Comparison of ENCODE assay signal across 21 cellular contexts in genomic region chr5:73300520-73301207, GRCh38.
DNase-seq lines count a peak whose midpoint lies in the region; ATAC-seq and TF ChIP-seq lines count a peak whose summit lies in the region.
"Had no signal": no experiment of that assay in that cellular context is flagged by ENCODE, and none has a peak within 500 bp of the region (broad histone marks: within the 10 kb centered on the region; RNA-seq: fewer than 3 reads in every experiment).

No MANE protein-coding gene starts in this region.

- H4K20me1 ChIP-seq in hepatocyte (ENCODE audit: insufficient read depth, poor library complexity, severe bottlenecking), result no peaks in the 10 kb centered on the region

- H3K4me1 ChIP-seq in hepatocyte (ENCODE audit: insufficient read depth), result peaks cover 25% of the 10 kb centered on the region

- POLR2A ChIA-PET in activated CD8-positive, alpha-beta T cell treated with anti-CD3 and anti-CD28 coated beads, Interleukin-2, amount 10 ng/mL, durations not matched to agents 7 days and 5 days (lab: Charles Lee), result no interaction called here
- POLR2A ChIA-PET in activated CD8-positive, alpha-beta T cell treated with anti-CD3 and anti-CD28 coated beads for 36 hours (lab: Charles Lee), result interaction anchor here (0.6 kb wide), 1 partner anchor 75 kb away, joined by 3 read pairs; no protein-coding TSS in a partner anchor

- peaks cover 85% of the 10 kb centered on the region for H3K27me3 Mint-ChIP-seq in activated CD8-positive, alpha-beta T cell treated with anti-CD3 and anti-CD28 coated beads, Interleukin-2, amount 10 ng/mL, durations not matched to agents 7 days and 5 days (ENCODE audit: low read depth)
- H3K27me3 Mint-ChIP-seq in activated CD8-positive, alpha-beta T cell treated with anti-CD3 and anti-CD28 coated beads for 36 hours, result peaks cover 82% of the 10 kb centered on the region
- H3K27me3 Mint-ChIP-seq in T-helper 17 cell, result peaks cover 93% of the 10 kb centered on the region

- WGBS in hepatocyte (ENCODE audit: low lambda C conversion rate, missing lambda C conversion rate), result 9% methylated on average over 33 of the region's 34 CpGs

- no peak overlapping the region for H2AFZ ChIP-seq in hepatocyte

- ATAC-seq in activated CD8-positive, alpha-beta T cell treated with anti-CD3 and anti-CD28 coated beads, Interleukin-2, amount 10 ng/mL, durations not matched to agents 7 days and 5 days, result no peak
- ATAC-seq in activated CD8-positive, alpha-beta T cell treated with anti-CD3 and anti-CD28 coated beads for 36 hours, result no peak
- ATAC-seq in T-helper 17 cell (no peak), left cardiac atrium (no peak)
- ATAC-seq: GM12878 had no signal

- CTCF ChIA-PET in activated CD8-positive, alpha-beta T cell treated with anti-CD3 and anti-CD28 coated beads, Interleukin-2, amount 10 ng/mL, durations not matched to agents 7 days and 5 days (lab: Charles Lee), result interaction anchor here (1.5 kb wide), 1 partner anchor 150 kb away, joined by 4 read pairs; no protein-coding TSS in a partner anchor
- CTCF ChIA-PET in activated CD8-positive, alpha-beta T cell treated with anti-CD3 and anti-CD28 coated beads for 36 hours (lab: Charles Lee), result interaction anchor here (0.8 to 1.1 kb wide), 4 partner anchors 84 to 155 kb away, joined by 3 read pairs; no protein-coding TSS in a partner anchor

- no peaks in the 10 kb centered on the region for H3K9me3 ChIP-seq in T-helper 17 cell (ENCODE audit: control insufficient read depth, low read length, poor library complexity, severe bottlenecking)
- no peaks in the 10 kb centered on the region for H3K9me3 ChIP-seq in hepatocyte (ENCODE audit: low read depth)
- H3K9me3 ChIP-seq: right atrium auricular region, vagina had no signal

- H3K36me3 Mint-ChIP-seq in activated CD8-positive, alpha-beta T cell treated with anti-CD3 and anti-CD28 coated beads, Interleukin-2, amount 10 ng/mL, durations not matched to agents 7 days and 5 days (ENCODE audit: low read depth), result peaks cover 3% of the 10 kb centered on the region
- H3K36me3 Mint-ChIP-seq in activated CD8-positive, alpha-beta T cell treated with anti-CD3 and anti-CD28 coated beads for 36 hours (ENCODE audit: low read depth), result no peaks in the 10 kb centered on the region
- H3K36me3 Mint-ChIP-seq in T-helper 17 cell (ENCODE audit: low read depth), result peaks cover 13% of the 10 kb centered on the region
- H3K36me3 Mint-ChIP-seq: activated CD4-positive, alpha-beta memory T cell treated with anti-CD3 and anti-CD28 coated beads for 36 hours; activated naive CD4-positive, alpha-beta T cell treated with anti-CD3 and anti-CD28 coated beads, Interleukin-2, amount 50 U/mL, for 24 hours had no signal

- H3K27me3 ChIP-seq in hepatocyte, result peaks cover 98% of the 10 kb centered on the region

- peak overlapping the region; percentile 21 for H3K27ac ChIP-seq in hepatocyte
- H3K27ac ChIP-seq: C4-2B, HL-60, right atrium auricular region, vagina had no signal

- intact Hi-C loops in activated CD8-positive, alpha-beta T cell treated with anti-CD3 and anti-CD28 coated beads for 36 hours (cut with micrococcal nuclease), result loop anchor here (2.0 kb wide), 1 partner anchor 146 kb away; no protein-coding TSS in a partner anchor
- intact Hi-C loops in left cardiac atrium (cut with DNase I), result no loop called here

- peak overlapping the region; percentile 72 for H3K4me2 ChIP-seq in hepatocyte

- no peaks in the 10 kb centered on the region for H3K79me2 ChIP-seq in hepatocyte

- no peaks in the 10 kb centered on the region for H3K9me3 Mint-ChIP-seq in activated CD8-positive, alpha-beta T cell treated with anti-CD3 and anti-CD28 coated beads, Interleukin-2, amount 10 ng/mL, durations not matched to agents 7 days and 5 days (ENCODE audit: insufficient read depth)
- no peaks in the 10 kb centered on the region for H3K9me3 Mint-ChIP-seq in activated CD8-positive, alpha-beta T cell treated with anti-CD3 and anti-CD28 coated beads for 36 hours
- H3K9me3 Mint-ChIP-seq: activated CD4-positive, alpha-beta memory T cell treated with anti-CD3 and anti-CD28 coated beads for 36 hours; activated naive CD4-positive, alpha-beta T cell treated with anti-CD3 and anti-CD28 coated beads, Interleukin-2, amount 50 U/mL, for 24 hours had no signal

- no peaks in the 10 kb centered on the region for H3K36me3 ChIP-seq in hepatocyte (replicated peaks; ENCODE audit: insufficient read depth, low read depth)
- H3K36me3 ChIP-seq: right atrium auricular region, vagina had no signal

- H3K27ac Mint-ChIP-seq in activated CD8-positive, alpha-beta T cell treated with anti-CD3 and anti-CD28 coated beads, Interleukin-2, amount 10 ng/mL, durations not matched to agents 7 days and 5 days, result peak overlapping the region; percentile 12
- no peak overlapping the region for H3K27ac Mint-ChIP-seq in activated CD8-positive, alpha-beta T cell treated with anti-CD3 and anti-CD28 coated beads for 36 hours
- H3K27ac Mint-ChIP-seq in T-helper 17 cell, result peak overlapping the region; percentile 27
- H3K27ac Mint-ChIP-seq: activated naive CD4-positive, alpha-beta T cell treated with anti-CD3 and anti-CD28 coated beads, Interleukin-2, amount 50 U/mL, for 24 hours had no signal

- DNase-seq in activated CD8-positive, alpha-beta T cell treated with anti-CD3 and anti-CD28 coated beads, Interleukin-2, amount 10 ng/mL, durations not matched to agents 7 days and 5 days, result no peak
- DNase-seq in activated CD8-positive, alpha-beta T cell treated with anti-CD3 and anti-CD28 coated beads for 36 hours, result no peak
- DNase-seq in T-helper 17 cell (no peak), hepatocyte (ENCODE audit: low spot score) (no peak), retina (peak; percentile 63), NCI-H1048 (lab: John Stamatoyannopoulos, UW) (no peak), left cardiac atrium (no peak)
- DNase-seq in stimulated activated CD4-positive, alpha-beta T cell treated with anti-CD3 and anti-CD28 coated beads, Interleukin-15, amount 100 ng/mL, for 24 hours, result no peak
- DNase-seq: activated CD4-positive, alpha-beta memory T cell treated with anti-CD3 and anti-CD28 coated beads for 36 hours; effector CD8-positive, alpha-beta T cell; NCI-H1417 treated with DMSO at 0.1 percent for 48 hours; NCI-H2171; NCI-H526; nucleus accumbens had no signal

- TF ChIP-seq CTCF in activated CD8-positive, alpha-beta T cell treated with anti-CD3 and anti-CD28 coated beads for 36 hours (IDR thresholded peaks at IDR 0.05), result no peak
- TF ChIP-seq CTCF in hepatocyte (IDR thresholded peaks at IDR 0.05; ENCODE audit: poor library complexity), result no peak

- no peaks in the 10 kb centered on the region for H3K4me1 Mint-ChIP-seq in activated CD8-positive, alpha-beta T cell treated with anti-CD3 and anti-CD28 coated beads, Interleukin-2, amount 10 ng/mL, durations not matched to agents 7 days and 5 days (ENCODE audit: low read depth)
- peaks cover 17% of the 10 kb centered on the region for H3K4me1 Mint-ChIP-seq in activated CD8-positive, alpha-beta T cell treated with anti-CD3 and anti-CD28 coated beads for 36 hours (ENCODE audit: low read depth)
- peaks cover 16% of the 10 kb centered on the region for H3K4me1 Mint-ChIP-seq in T-helper 17 cell

- no peaks in the 10 kb centered on the region for H3K9me2 ChIP-seq in hepatocyte (replicated peaks; ENCODE audit: insufficient read depth)

- no peak overlapping the region for H3K4me3 ChIP-seq in hepatocyte
- H3K4me3 ChIP-seq: GM12878, right atrium auricular region, vagina had no signal

- H3K4me3 Mint-ChIP-seq in activated CD8-positive, alpha-beta T cell treated with anti-CD3 and anti-CD28 coated beads, Interleukin-2, amount 10 ng/mL, durations not matched to agents 7 days and 5 days, result peak overlapping the region; percentile 7
- no peak overlapping the region for H3K4me3 Mint-ChIP-seq in activated CD8-positive, alpha-beta T cell treated with anti-CD3 and anti-CD28 coated beads for 36 hours
- H3K4me3 Mint-ChIP-seq in T-helper 17 cell, result no peak overlapping the region
- H3K4me3 Mint-ChIP-seq: activated CD4-positive, alpha-beta memory T cell treated with anti-CD3 and anti-CD28 coated beads for 36 hours; activated naive CD4-positive, alpha-beta T cell treated with anti-CD3 and anti-CD28 coated beads, Interleukin-2, amount 50 U/mL, for 24 hours; activated T-helper 1 cell treated with anti-CD3 and anti-CD28 coated beads, Interleukin-12 subunit alpha, Interleukin-12 subunit beta, Interleukin-2, Interleukin-4 antibody, amounts not matched to agents 30 ng/mL and 10 ng/mL and 1 ng/mL, durations not matched to agents 14 hours and 24 hours and 36 hours had no signal
